In genomic region chr7:134184767-134185166, GRCh38 we compare ENCODE assay signal across 18 cellular contexts. TPM values are rescaled to one million over a fixed set of nuclear protein-coding genes. Genes with fewer than 3 reads are reported as not detected.
DNase-seq lines count a peak whose midpoint lies in the region; ATAC-seq and TF ChIP-seq lines count a peak whose summit lies in the region.
"Had no signal": no experiment of that assay in that cellular context is flagged by ENCODE, and none has a peak within 500 bp of the region (broad histone marks: within the 10 kb centered on the region; RNA-seq: fewer than 3 reads in every experiment).

No MANE protein-coding gene starts in this region.

- no peak overlapping the region for H3K4me3 ChIP-seq in sigmoid colon
- H3K4me3 ChIP-seq: body of pancreas had no signal

- ATAC-seq in HG02840 (IDR thresholded peaks at IDR 0.05; ENCODE audit: low FRiP score, unreplicated experiment) = no peak
- ATAC-seq: body of pancreas, left lobe of liver, Panc1 had no signal

- no peak for TF ChIP-seq EP300 in sigmoid colon (IDR thresholded peaks at IDR 0.05)

- no peaks in the 10 kb centered on the region for H3K9me3 ChIP-seq in sigmoid colon
- H3K9me3 ChIP-seq: body of pancreas had no signal

- no peak for TF ChIP-seq CTCF in sigmoid colon (IDR thresholded peaks at IDR 0.05)

- H3K27me3 ChIP-seq in sigmoid colon = no peaks in the 10 kb centered on the region
- H3K27me3 ChIP-seq: body of pancreas had no signal

- intact Hi-C loops in sigmoid colon (cut with DNase I) = no loop called here

- H3K4me1 ChIP-seq in sigmoid colon = no peaks in the 10 kb centered on the region
- H3K4me1 ChIP-seq: body of pancreas had no signal

- DNase-seq in GDM1 (lab: John Stamatoyannopoulos, UW) (peak; percentile 6), NOMO-1 treated with DMSO at 0.1 percent for 48 hours (lab: John Stamatoyannopoulos, UW; ENCODE audit: unreplicated experiment) (peak; percentile 15), astrocyte of the hippocampus (ENCODE audit: low read depth, low spot score) (peak; percentile 32), myocyte (ENCODE audit: low read depth) (peak; percentile 76), sigmoid colon (no peak), NK-92 (lab: John Stamatoyannopoulos, UW; ENCODE audit: unreplicated experiment) (no peak)
- no peak for DNase-seq in activated CD8-positive, alpha-beta memory T cell treated with anti-CD3 and anti-CD28 coated beads for 24 hours
- DNase-seq: activated CD4-positive, alpha-beta memory T cell treated with anti-CD3 and anti-CD28 coated beads for 36 hours; activated T-cell treated with anti-CD3 and anti-CD28 coated beads, Interleukin-2, amount 50 U/mL, for 24 hours; GF-D8; NCI-H1092 treated with DMSO at 0.1 percent for 48 hours; NCI-H2107; NCI-H526; substantia nigra had no signal

- no peak for TF ChIP-seq POLR2A in sigmoid colon (IDR thresholded peaks at IDR 0.05)

- H3K27ac ChIP-seq in sigmoid colon = no peak overlapping the region
- H3K27ac ChIP-seq: body of pancreas had no signal

- WGBS in sigmoid colon, 2 donors = 60 to 83% methylated on average over 3 of the region's 3 CpGs

- H3K36me3 ChIP-seq in sigmoid colon = no peaks in the 10 kb centered on the region

RNA-seq across cellular contexts. Expression of gene LRGUK, which starts 57.6 kb away (rescaled TPM):
- total RNA-seq in myocyte = 0.21 and 0.24 TPM in 2 replicates
- 0.23 TPM for polyA plus RNA-seq in myocyte (2012)
- total RNA-seq in sigmoid colon = under 1 TPM; 0.28 to 0.71 (median 0.37) TPM
- under 1 TPM in 1 of 3 donors, not detected in 2; 0.03 TPM for polyA plus RNA-seq in sigmoid colon

Comparison
In these comparisons a context has a peak if more than half of its experiments do, and no peak if none do; other contexts are left out.
1. DNase-seq: peak in GDM1 (single experiment), NOMO-1 treated with DMSO at 0.1 percent for 48 hours (single experiment), astrocyte of the hippocampus (single experiment) and myocyte (single experiment); none in activated CD8-positive, alpha-beta memory T cell treated with anti-CD3 and anti-CD28 coated beads for 24 hours (single experiment), sigmoid colon (single experiment) and NK-92 (single experiment).